In the genomic region with DNA sequence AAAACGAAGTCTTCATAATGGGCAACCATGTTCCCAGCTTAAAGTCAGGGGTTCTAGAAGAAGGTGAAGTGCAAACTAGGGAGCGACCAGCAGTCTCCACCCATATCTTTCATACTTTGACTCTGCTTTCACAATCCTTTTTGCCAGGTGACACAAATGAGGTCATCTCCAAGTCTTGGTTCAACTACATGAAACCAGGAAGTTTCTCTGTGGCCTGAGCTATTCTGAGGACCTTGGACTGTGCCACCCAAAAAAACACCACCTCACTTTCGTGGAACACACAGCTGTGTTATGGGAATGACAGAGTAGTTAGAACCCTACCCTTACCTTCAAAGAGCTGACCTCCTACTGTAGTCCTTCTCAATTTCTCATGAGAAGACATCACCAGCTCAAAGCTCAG, we compare ENCODE assay signal across 26 cellular contexts.
DNase-seq lines count a peak whose midpoint lies in the region; ATAC-seq, FAIRE-seq and TF ChIP-seq lines count a peak whose summit lies in the region.
"Had no signal": no experiment of that assay in that cellular context is flagged by ENCODE, and none has a peak within 500 bp of the region (broad histone marks: within the 10 kb centered on the region; RNA-seq: fewer than 3 reads in every experiment).

No MANE protein-coding gene starts in this region.

- H3K27ac ChIP-seq in MM.1S (ENCODE audit: low read length) (peak overlapping the region; percentile 93), endothelial cell of umbilical vein (ENCODE audit: insufficient read depth, low read depth, low read length) (no peak overlapping the region)
- H3K27ac ChIP-seq: 22Rv1, epithelial cell of prostate, Peyer's patch, suprapubic skin had no signal

- TF ChIP-seq POLR2A in endothelial cell of umbilical vein (IDR thresholded peaks at IDR 0.05; ENCODE audit: low read depth, low read length), result no peak

- H3K27me3 ChIP-seq in MM.1S (replicated peaks; ENCODE audit: insufficient read depth, low read length) (no peaks in the 10 kb centered on the region), endothelial cell of umbilical vein (ENCODE audit: control insufficient read depth in 2 of 2, insufficient read depth in 2 of 2, low read length in 2 of 2) (peaks cover 0 to 2% of the 10 kb centered on the region in 2 experiments)
- H3K27me3 ChIP-seq: dorsolateral prefrontal cortex, Peyer's patch had no signal

- TF ChIP-seq CTCF in MM.1S (IDR thresholded peaks at IDR 0.05; ENCODE audit: low read length) (no peak), endothelial cell of umbilical vein (IDR thresholded peaks at IDR 0.05; ENCODE audit: extremely low read depth in 1 of 2, insufficient read depth in 1 of 2, low read depth in 1 of 2, low read length in 2 of 2) (no peak)

- FAIRE-seq in endothelial cell of umbilical vein (lab: Jason Lieb, UNC), result no peak
- FAIRE-seq: GM19239 had no signal

- H3K4me3 ChIP-seq in MM.1S (ENCODE audit: low read length) (peak overlapping the region; percentile 38), endothelial cell of umbilical vein (replicated peaks in 1 of 3; ENCODE audit: insufficient read depth in 1 of 3, low read depth in 1 of 3, low read length in 3 of 3) (no peak overlapping the region)
- H3K4me3 ChIP-seq: dorsolateral prefrontal cortex, Peyer's patch, suprapubic skin had no signal

- H3K9ac ChIP-seq in MM.1S (ENCODE audit: low read length) (peak overlapping the region; percentile 32; the same call in 1 of the 2 replicates), endothelial cell of umbilical vein (replicated peaks; ENCODE audit: extremely low read depth, insufficient read depth, low read length) (no peak overlapping the region)

- dilution Hi-C loops in endothelial cell of umbilical vein (cut with MboI; ENCODE audit: extremely low pct_ligation_motif_present, low sequenced_read_pairs), result no loop called here

- H3K9me1 ChIP-seq in endothelial cell of umbilical vein (replicated peaks; ENCODE audit: control insufficient read depth, extremely low read depth, insufficient read depth, low read length), result no peaks in the 10 kb centered on the region

- BruUV-seq in endothelial cell of umbilical vein (replicated peaks; lab: Mats Ljungman, UMichigan), result no TSS peak

- no peaks in the 10 kb centered on the region for H3K79me2 ChIP-seq in MM.1S (ENCODE audit: low read length)
- H3K79me2 ChIP-seq in endothelial cell of umbilical vein (ENCODE audit: control insufficient read depth, insufficient read depth, low read length), result no peaks in the 10 kb centered on the region

- H3K9me3 ChIP-seq in MM.1S (replicated peaks; ENCODE audit: insufficient read depth, low read length), result no peaks in the 10 kb centered on the region
- H3K9me3 ChIP-seq in endothelial cell of umbilical vein (replicated peaks; ENCODE audit: control insufficient read depth, insufficient read depth, low read length), result no peaks in the 10 kb centered on the region
- H3K9me3 ChIP-seq: Peyer's patch, suprapubic skin had no signal

- peak; percentile 5 for DNase-seq in SIG-M5 treated with dmso at 0.1 percent for 504 hours (lab: John Stamatoyannopoulos, UW; ENCODE audit: unreplicated experiment)
- DNase-seq in SIG-M5 (lab: John Stamatoyannopoulos, UW), result no peak
- peak; percentile 82 for DNase-seq in MM.1S
- DNase-seq in endothelial cell of umbilical vein (ENCODE audit: low read depth, low spot score), result no peak
- DNase-seq in NCI-H2081 (lab: John Stamatoyannopoulos, UW), result no peak
- no peak for DNase-seq in NCI-H187 treated with DMSO at 0.1 percent for 48 hours (lab: John Stamatoyannopoulos, UW)
- DNase-seq in HuH-7 (ENCODE audit: low spot score), result no peak
- DNase-seq: activated CD4-positive, alpha-beta T cell treated with anti-CD3 and anti-CD28 coated beads, Interleukin-2, amount 10 ng/mL, durations not matched to agents 24 days and 14 days; activated CD8-positive, alpha-beta memory T cell treated with anti-CD3 and anti-CD28 coated beads, Interleukin-2, amount 10 ng/mL, durations not matched to agents 7 days and 5 days; activated naive CD4-positive, alpha-beta T cell treated with anti-CD3 and anti-CD28 coated beads, Interleukin-2, amount 50 U/mL, for 16 hours; anterior cingulate cortex; caudate nucleus; dorsolateral prefrontal cortex; foreskin fibroblast; H9; NCI-H510A; nephron progenitor cell; Peyer's patch; posterior cingulate gyrus; T-helper 17 cell had no signal

- no peak for ATAC-seq in HG02852 (IDR thresholded peaks at IDR 0.05; ENCODE audit: unreplicated experiment)
- ATAC-seq: activated CD8-positive, alpha-beta memory T cell treated with anti-CD3 and anti-CD28 coated beads, Interleukin-2, amount 10 ng/mL, durations not matched to agents 7 days and 5 days; sciatic nerve; T-helper 17 cell had no signal

- CTCF ChIA-PET in endothelial cell of umbilical vein (lab: Charles Lee), result interaction anchor here (1.3 to 1.8 kb wide), 3 partner anchors 9 to 1036 kb away, joined by 3 to 8 read pairs (median 4); no protein-coding TSS in a partner anchor

- peaks cover 42% of the 10 kb centered on the region for H3F3A ChIP-seq in MM.1S (ENCODE audit: insufficient read depth, low read length)

- intact Hi-C loops in endothelial cell of umbilical vein (cut with micrococcal nuclease), result no loop called here

- POLR2A ChIA-PET in endothelial cell of umbilical vein (lab: Charles Lee), result no interaction called here

- H3K36me3 ChIP-seq in MM.1S (replicated peaks; ENCODE audit: insufficient read depth, low read length), result no peaks in the 10 kb centered on the region
- no peaks in the 10 kb centered on the region for H3K36me3 ChIP-seq in endothelial cell of umbilical vein (ENCODE audit: control insufficient read depth in 2 of 2, extremely low read depth in 1 of 2, insufficient read depth in 2 of 2, low read length in 2 of 2)
- H3K36me3 ChIP-seq: Peyer's patch, suprapubic skin had no signal

- H3K4me2 ChIP-seq in MM.1S (ENCODE audit: low read depth, low read length) (peak overlapping the region; percentile 77), endothelial cell of umbilical vein (ENCODE audit: insufficient read depth, low read length) (peak overlapping the region; percentile 42)

- H3K4me1 ChIP-seq in MM.1S (ENCODE audit: low read length) (peaks cover 53% of the 10 kb centered on the region), endothelial cell of umbilical vein (ENCODE audit: control insufficient read depth, extremely low read depth, insufficient read depth, low read length) (peaks cover 25% of the 10 kb centered on the region)
- H3K4me1 ChIP-seq: Peyer's patch had no signal

- no peaks in the 10 kb centered on the region for H3K9me2 ChIP-seq in MM.1S (replicated peaks; ENCODE audit: insufficient read depth, low read length)

- peak overlapping the region; percentile 59 for H2AFZ ChIP-seq in MM.1S (ENCODE audit: low read length)
- no peak overlapping the region for H2AFZ ChIP-seq in endothelial cell of umbilical vein (ENCODE audit: low read depth, low read length)

- no peaks in the 10 kb centered on the region for H4K20me1 ChIP-seq in MM.1S (ENCODE audit: insufficient read depth, low read length)
- no peaks in the 10 kb centered on the region for H4K20me1 ChIP-seq in endothelial cell of umbilical vein (replicated peaks; ENCODE audit: control insufficient read depth, extremely low read depth, insufficient read depth, low read length)

TF ChIP-seq in endothelial cell of umbilical vein, 7 proteins besides CTCF, POLR2A, EP300 and RAD21:
- TF ChIP-seq MAX (IDR thresholded peaks at IDR 0.05; ENCODE audit: insufficient read depth, insufficient read length) (no peak), MYC (IDR thresholded peaks at IDR 0.05; ENCODE audit: low read depth, low read length) (no peak), POLR2AphosphoS5 (IDR thresholded peaks at IDR 0.05; ENCODE audit: insufficient read depth, low read depth, low read length) (no peak), FOS (IDR thresholded peaks at IDR 0.05; ENCODE audit: borderline replicate concordance, insufficient read depth, low read length) (no peak)
TF ChIP-seq in endothelial cell of umbilical vein: peak in this region for 0.

Comparison
In these comparisons a context has a peak if more than half of its experiments do, and no peak if none do; other contexts are left out.
1. DNase-seq: peak in SIG-M5 treated with dmso at 0.1 percent for 504 hours (single experiment) and MM.1S (single experiment); none in SIG-M5 (single experiment), endothelial cell of umbilical vein (single experiment), NCI-H2081 (0 of 2), NCI-H187 treated with DMSO at 0.1 percent for 48 hours (single experiment) and HuH-7 (single experiment).